In the genomic region with DNA sequence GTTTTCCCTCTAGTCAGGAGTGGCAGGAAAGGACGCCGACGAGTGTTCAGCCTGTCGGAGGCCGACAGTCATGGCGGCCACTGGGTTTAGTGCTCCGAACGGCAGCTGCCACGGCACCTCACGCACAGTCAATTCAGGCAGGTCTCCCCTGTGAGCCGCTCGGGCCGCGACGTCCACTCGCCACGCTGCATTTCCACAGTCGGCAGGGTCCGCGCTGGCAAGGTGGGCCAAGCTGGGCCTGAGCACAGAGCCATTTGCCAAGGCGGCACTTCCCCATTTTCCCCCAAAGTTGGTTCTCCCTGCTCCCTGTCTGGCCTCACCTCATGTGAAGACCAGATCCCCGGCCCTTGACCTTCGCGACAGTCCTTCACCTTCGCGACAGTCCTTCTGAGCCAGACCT, we compare ENCODE assay signal across 1 cellular context.
TF ChIP-seq lines count a peak whose summit lies in the region.

No MANE protein-coding gene starts in this region.

TF ChIP-seq in K562, 482 proteins besides CTCF, POLR2A, EP300 and RAD21:
- no peak for TF ChIP-seq NEUROD1 (IDR thresholded peaks at IDR 0.05; ENCODE audit: borderline replicate concordance, low read depth, low read length, partially characterized antibody)
- peak; percentile 53; the same call in 1 of the 2 replicates for TF ChIP-seq SPI1 (IDR thresholded peaks at IDR 0.05; ENCODE audit: borderline replicate concordance, low read depth, low read length)
- TF ChIP-seq L3MBTL2 (IDR thresholded peaks at IDR 0.05) = no peak
- TF ChIP-seq JUND (IDR thresholded peaks at IDR 0.05; ENCODE audit: borderline replicate concordance, low read depth, low read length) = no peak
- no peak for TF ChIP-seq JUND (tag; IDR thresholded peaks at IDR 0.05; ENCODE audit: borderline replicate concordance, low read depth, low read length)
- no peak for TF ChIP-seq ZNF445 (CRISPR knock-in tag; IDR thresholded peaks at IDR 0.05; ENCODE audit: low read depth)
- TF ChIP-seq MLLT1 (IDR thresholded peaks at IDR 0.05) = 0 out of 4 replicates have a peak, but pooled peaks of 1 of the 2 experiments have one; percentile 34
- TF ChIP-seq POLR2G (IDR thresholded peaks at IDR 0.05; ENCODE audit: low read depth, low read length) = 0 out of 2 replicates have a peak, but pooled peaks have one; percentile 22
- no peak for TF ChIP-seq MYC (IDR thresholded peaks at IDR 0.05; ENCODE audit: low read depth, low read length)
- TF ChIP-seq MYC (CRISPR knock-in tag; IDR thresholded peaks at IDR 0.05; ENCODE audit: borderline replicate concordance, low read depth) = no peak
- no peak for TF ChIP-seq TRIM25 (IDR thresholded peaks at IDR 0.05; ENCODE audit: borderline replicate concordance)
